In the genomic region with DNA sequence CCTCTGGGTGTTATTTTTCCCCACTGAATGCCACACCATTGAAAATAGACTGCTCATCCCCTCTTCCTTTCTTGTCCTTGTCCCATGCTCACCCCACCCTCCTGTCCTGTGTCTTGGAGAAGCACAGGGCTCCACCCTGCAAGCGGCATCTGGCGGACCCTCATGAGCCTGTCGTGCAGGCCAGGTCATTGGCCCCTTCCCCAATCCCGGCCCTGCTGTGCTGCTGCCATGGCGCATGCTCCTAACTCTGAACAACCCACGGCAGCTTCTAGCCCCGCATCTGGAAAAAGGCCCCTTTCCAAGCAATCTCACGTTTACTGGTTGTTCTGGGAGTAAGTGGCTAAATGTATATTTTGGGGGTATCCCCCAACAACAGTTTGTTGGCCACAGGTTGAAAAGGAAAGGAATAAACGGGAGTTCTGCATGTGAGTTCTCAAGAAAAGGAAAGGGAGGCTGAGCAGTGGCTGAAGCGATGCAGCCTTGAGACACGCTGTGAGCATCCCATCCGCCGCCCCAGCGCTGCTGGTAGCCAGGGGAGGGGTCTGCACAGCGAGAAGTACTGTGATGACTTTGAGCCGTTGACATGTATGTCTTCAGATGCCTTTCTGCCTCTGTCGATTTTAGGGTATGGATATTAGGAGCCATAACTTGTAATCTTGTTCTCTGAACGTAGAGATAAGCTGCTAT, we compare ENCODE assay signal across 24 cellular contexts. TPM values are rescaled to one million over a fixed set of nuclear protein-coding genes. Genes with fewer than 3 reads are reported as not detected.
"Had no signal": no experiment of that assay in that cellular context is flagged by ENCODE, and none has a peak within 500 bp of the region (broad histone marks: within the 10 kb centered on the region; RNA-seq: fewer than 3 reads in every experiment).

No MANE protein-coding gene starts in this region.

- H3K27me3 Mint-ChIP-seq: activated CD4-positive, alpha-beta memory T cell treated with anti-CD3 and anti-CD28 coated beads for 36 hours; activated T-cell treated with anti-CD3 and anti-CD28 coated beads, Interleukin-2, amount 50 U/mL, for 24 hours; T-helper 17 cell had no signal

- H3K27me3 ChIP-seq: body of pancreas, pancreas, upper lobe of left lung had no signal

- H3K27ac Mint-ChIP-seq: activated CD4-positive, alpha-beta memory T cell treated with anti-CD3 and anti-CD28 coated beads for 36 hours; activated naive CD4-positive, alpha-beta T cell treated with anti-CD3 and anti-CD28 coated beads for 36 hours; activated T-helper 2 cell treated with anti-CD3 and anti-CD28 coated beads, Interferon-gamma antibody, Interleukin-2, Interleukin-4, amounts not matched to agents 10 μg/mL and 5 μg/mL and 100 μg/mL, durations not matched to agents 14 hours and 24 hours and 36 hours; nephron progenitor cell; T-helper 17 cell had no signal

- ATAC-seq: body of pancreas; esophagus mucosa; pancreas; sciatic nerve; stimulated activated naive CD8-positive, alpha-beta T cell treated with anti-CD3 and anti-CD28 coated beads, Interleukin-15, Interleukin-2, amounts not matched to agents 100 U/mL and 50 U/mL, for 24 hours; T-helper 17 cell had no signal

- H3K27ac ChIP-seq: body of pancreas, left ventricle myocardium inferior, pancreas, SK-N-MC, upper lobe of left lung had no signal

- H3K9me3 Mint-ChIP-seq: activated CD4-positive, alpha-beta memory T cell treated with anti-CD3 and anti-CD28 coated beads for 36 hours; activated naive CD4-positive, alpha-beta T cell treated with anti-CD3 and anti-CD28 coated beads for 36 hours; activated T-cell treated with anti-CD3 and anti-CD28 coated beads, Interleukin-2, amount 50 U/mL, for 24 hours; activated T-helper 2 cell treated with anti-CD3 and anti-CD28 coated beads, Interferon-gamma antibody, Interleukin-2, Interleukin-4, amounts not matched to agents 10 μg/mL and 5 μg/mL and 100 μg/mL, durations not matched to agents 14 hours and 24 hours and 36 hours; nephron progenitor cell had no signal

- H3K4me1 Mint-ChIP-seq: T-helper 17 cell had no signal

- H3K4me1 ChIP-seq: body of pancreas, left ventricle myocardium inferior, pancreas, upper lobe of left lung had no signal

- H3K4me3 Mint-ChIP-seq: activated CD4-positive, alpha-beta memory T cell treated with anti-CD3 and anti-CD28 coated beads for 36 hours; activated naive CD4-positive, alpha-beta T cell treated with anti-CD3 and anti-CD28 coated beads for 36 hours; activated T-cell treated with anti-CD3 and anti-CD28 coated beads, Interleukin-2, amount 50 U/mL, for 24 hours; nephron progenitor cell; T-helper 17 cell had no signal

- H3K9me3 ChIP-seq: body of pancreas, left ventricle myocardium inferior, pancreas, upper lobe of left lung had no signal

- DNase-seq: activated CD4-positive, alpha-beta memory T cell treated with anti-CD3 and anti-CD28 coated beads for 36 hours; activated CD4-positive, alpha-beta T cell treated with anti-CD3 and anti-CD28 coated beads for 48 hours; activated naive CD4-positive, alpha-beta T cell treated with anti-CD3 and anti-CD28 coated beads for 36 hours; activated T-cell treated with anti-CD3 and anti-CD28 coated beads, Interleukin-2, amount 50 U/mL, for 24 hours; anterior cingulate cortex; body of pancreas; dermis blood vessel endothelial cell; effector CD8-positive, alpha-beta T cell; glutamatergic neuron; hippocampal formation; left ventricle myocardium inferior; mammary epithelial cell; midbrain; nephron progenitor cell; pancreas; stimulated activated CD4-positive, alpha-beta T cell treated with anti-CD3 and anti-CD28 coated beads, Interleukin-15, amount 100 ng/mL, for 24 hours; stimulated activated naive CD8-positive, alpha-beta T cell treated with anti-CD3 and anti-CD28 coated beads, Interleukin-15, Interleukin-2, amounts not matched to agents 100 U/mL and 50 U/mL, for 24 hours; SW 1271; T-helper 17 cell; upper lobe of left lung had no signal

RNA-seq across cellular contexts. Expression of a gene that starts 16.3 kb away (rescaled TPM):
- total RNA-seq: left ventricle myocardium inferior had no signal
